ENCODE assay signal across 23 cellular contexts in genomic region chr10:48538611-48539010, GRCh38.
DNase-seq lines count a peak whose midpoint lies in the region; ATAC-seq and TF ChIP-seq lines count a peak whose summit lies in the region.
"Had no signal": no experiment of that assay in that cellular context is flagged by ENCODE, and none has a peak within 500 bp of the region (broad histone marks: within the 10 kb centered on the region; RNA-seq: fewer than 3 reads in every experiment).

No MANE protein-coding gene starts in this region.

- BruUV-seq in Caco-2 (replicated peaks; lab: Mats Ljungman, UMichigan): no TSS peak

- no peak overlapping the region for H3K4me3 ChIP-seq in left ventricle myocardium inferior
- no peak overlapping the region for H3K4me3 ChIP-seq in Caco-2 (ENCODE audit: low read depth, low read length)
- H3K4me3 ChIP-seq in trophoblast cell (ENCODE audit: low read depth, low read length): no peak overlapping the region
- H3K4me3 ChIP-seq: A549; BLaER1 treated with 17β-estradiol and CSF1 and Interleukin-3, amounts not matched to agents 10 nM and 100 nM; GM12878 had no signal

- DNase-seq in cardiac septum (ENCODE audit: low spot score) (peak; percentile 12), left ventricle myocardium inferior (no peak), Caco-2 (no peak), HFFc6 (no peak), trophoblast cell (peak; percentile 53 to 79), NCI-H1694 (lab: John Stamatoyannopoulos, UW) (no peak)
- DNase-seq: AML-193; CD4-positive, alpha-beta T cell; CD8-positive, alpha-beta T cell; DMS 273 treated with DMSO at 0.1 percent for 48 hours; DMS153; DMS53; DMS79; DND-41; EL; GDM1 had no signal

- H3K79me1 ChIP-seq in trophoblast cell (ENCODE audit: low read length): no peaks in the 10 kb centered on the region

- H3K9me3 Mint-ChIP-seq in Caco-2 (ENCODE audit: unreplicated experiment): no peaks in the 10 kb centered on the region
- no peaks in the 10 kb centered on the region for H3K9me3 Mint-ChIP-seq in HFFc6
- H3K9me3 Mint-ChIP-seq: CD4-positive, alpha-beta T cell; CD8-positive, alpha-beta T cell had no signal

- H3K4me1 Mint-ChIP-seq in Caco-2 (ENCODE audit: low read depth, unreplicated experiment) (peaks cover 46% of the 10 kb centered on the region), HFFc6 (ENCODE audit: low read depth) (peaks cover 80% of the 10 kb centered on the region)
- H3K4me1 Mint-ChIP-seq: B cell had no signal

- TF ChIP-seq CTCF in left ventricle myocardium inferior (IDR thresholded peaks at IDR 0.05; ENCODE audit: borderline replicate concordance): no peak
- no peak for TF ChIP-seq CTCF in Caco-2 (IDR thresholded peaks at IDR 0.05; ENCODE audit: insufficient read depth in 1 of 2, low read depth in 1 of 2, low read length in 1 of 2, severe bottlenecking in 1 of 2, unreplicated experiment in 1 of 2)
- no peak for TF ChIP-seq CTCF in HFFc6 (IDR thresholded peaks at IDR 0.05)

- no peak overlapping the region for H3K18ac ChIP-seq in trophoblast cell (ENCODE audit: low read length)

- no peak overlapping the region for H3K4me2 ChIP-seq in trophoblast cell (ENCODE audit: low read length)
- H3K4me2 ChIP-seq: A549; BLaER1 treated with 17β-estradiol and CSF1 and Interleukin-3, amounts not matched to agents 10 nM and 100 nM had no signal

- ATAC-seq in GM18519 (IDR thresholded peaks at IDR 0.05; ENCODE audit: low FRiP score, unreplicated experiment): no peak
- ATAC-seq: A549; CD8-positive, alpha-beta T cell; GM12878 had no signal

- no peak overlapping the region for H4K12ac ChIP-seq in trophoblast cell (ENCODE audit: low read depth, low read length)

- H3K9me3 ChIP-seq in left ventricle myocardium inferior (replicated peaks) (no peaks in the 10 kb centered on the region), Caco-2 (no peaks in the 10 kb centered on the region), trophoblast cell (ENCODE audit: insufficient read depth, low read depth, low read length) (peaks cover 2% of the 10 kb centered on the region)
- H3K9me3 ChIP-seq: A549 had no signal

- H3K27ac ChIP-seq in left ventricle myocardium inferior (replicated peaks) (no peak overlapping the region), trophoblast cell (ENCODE audit: low read depth, low read length) (no peak overlapping the region)
- H3K27ac ChIP-seq: 22Rv1; A549; BLaER1 treated with 17β-estradiol and CSF1 and Interleukin-3, amounts not matched to agents 10 nM and 100 nM; C4-2B had no signal

- H3K4me3 Mint-ChIP-seq in Caco-2 (ENCODE audit: unreplicated experiment): no peak overlapping the region
- H3K4me3 Mint-ChIP-seq in HFFc6: no peak overlapping the region; the same call in 1 of the 2 replicates
- H3K4me3 Mint-ChIP-seq: B cell; CD4-positive, alpha-beta T cell; CD8-positive, alpha-beta T cell had no signal

- H3K36me3 Mint-ChIP-seq in Caco-2 (ENCODE audit: insufficient read depth, unreplicated experiment) (no peaks in the 10 kb centered on the region), HFFc6 (ENCODE audit: low read depth) (peaks cover 34% of the 10 kb centered on the region)
- H3K36me3 Mint-ChIP-seq: CD8-positive, alpha-beta T cell had no signal

- H3K27me3 ChIP-seq in left ventricle myocardium inferior (ENCODE audit: low read depth) (no peaks in the 10 kb centered on the region), Caco-2 (replicated peaks; ENCODE audit: control insufficient read depth, insufficient read depth, low read length) (no peaks in the 10 kb centered on the region), trophoblast cell (ENCODE audit: insufficient read depth, low read length) (no peaks in the 10 kb centered on the region)
- H3K27me3 ChIP-seq: BLaER1 treated with 17β-estradiol and CSF1 and Interleukin-3, amounts not matched to agents 10 nM and 100 nM had no signal

- H3K36me3 ChIP-seq in left ventricle myocardium inferior: no peaks in the 10 kb centered on the region
- no peaks in the 10 kb centered on the region for H3K36me3 ChIP-seq in Caco-2 (ENCODE audit: control insufficient read depth, insufficient read depth, low read length)
- no peaks in the 10 kb centered on the region for H3K36me3 ChIP-seq in trophoblast cell (ENCODE audit: control insufficient read depth in 1 of 2, insufficient read depth in 2 of 2, low read length in 2 of 2)

- H3K9ac ChIP-seq in trophoblast cell (ENCODE audit: low read length): no peak overlapping the region
- H3K9ac ChIP-seq: BLaER1 treated with 17β-estradiol and CSF1 and Interleukin-3, amounts not matched to agents 10 nM and 100 nM had no signal

- H3K27ac Mint-ChIP-seq in Caco-2 (ENCODE audit: unreplicated experiment) (peak overlapping the region; percentile 33), HFFc6 (peak overlapping the region; percentile 31)
- H3K27ac Mint-ChIP-seq: B cell; CD4-positive, alpha-beta T cell; CD8-positive, alpha-beta T cell had no signal

- H3K4ac ChIP-seq in trophoblast cell (ENCODE audit: low read depth, low read length): no peak overlapping the region

- H2BK12ac ChIP-seq in trophoblast cell (ENCODE audit: low read length): no peak overlapping the region

- H3K4me1 ChIP-seq in left ventricle myocardium inferior: peaks cover 8% of the 10 kb centered on the region
- H3K4me1 ChIP-seq in Caco-2: peaks cover 84% of the 10 kb centered on the region
- peaks cover 0 to 3% of the 10 kb centered on the region in 2 experiments for H3K4me1 ChIP-seq in trophoblast cell (ENCODE audit: control insufficient read depth in 1 of 2, insufficient read depth in 2 of 2, low read length in 2 of 2)
- H3K4me1 ChIP-seq: A549 had no signal

- no peak overlapping the region for H2BK120ac ChIP-seq in trophoblast cell (ENCODE audit: insufficient read depth, low read length, poor library complexity)

- POLR2A ChIA-PET in Caco-2 (lab: Charles Lee): no interaction called here

- H3K27me3 Mint-ChIP-seq in Caco-2 (ENCODE audit: insufficient read depth, unreplicated experiment) (no peaks in the 10 kb centered on the region), HFFc6 (ENCODE audit: insufficient read depth) (no peaks in the 10 kb centered on the region; the same call in 1 of the 2 replicates)

- no CpG with 5 or more reads among the region's 2 CpGs for WGBS in trophoblast cell (ENCODE audit: extremely low coverage, insufficient coverage, insufficient read length)

- H3K14ac ChIP-seq in trophoblast cell (ENCODE audit: low read length): no peak overlapping the region

- no peak overlapping the region for H4K91ac ChIP-seq in trophoblast cell (ENCODE audit: low read depth, low read length)

- intact Hi-C loops in cardiac septum (cut with DNase I): no loop called here
- intact Hi-C loops in left ventricle myocardium inferior (cut with micrococcal nuclease): no loop called here
- intact Hi-C loops in Caco-2 (cut with micrococcal nuclease; ENCODE audit: unreplicated experiment): no loop called here

- H2AK5ac ChIP-seq in trophoblast cell (ENCODE audit: low read length): no peak overlapping the region

- H3K23ac ChIP-seq in trophoblast cell (ENCODE audit: low read length): no peak overlapping the region

- H3K79me2 ChIP-seq in trophoblast cell (ENCODE audit: control insufficient read depth, insufficient read depth, low read length, poor library complexity): no peaks in the 10 kb centered on the region

- CTCF ChIA-PET in Caco-2 (lab: Charles Lee): no interaction called here

- H2AFZ ChIP-seq in trophoblast cell (ENCODE audit: insufficient read depth, low read length, poor library complexity): no peak overlapping the region

- no peak overlapping the region for H4K8ac ChIP-seq in trophoblast cell (ENCODE audit: low read depth, low read length)

- H2BK5ac ChIP-seq in trophoblast cell (ENCODE audit: low read depth, low read length, poor library complexity): no peak overlapping the region

Comparison
In these comparisons a context has a peak if more than half of its experiments do, and no peak if none do; other contexts are left out.
1. DNase-seq: peak in cardiac septum (single experiment) and trophoblast cell (2 of 2); none in left ventricle myocardium inferior (single experiment), Caco-2 (0 of 2), HFFc6 (single experiment) and NCI-H1694 (single experiment).